20 cellular contexts compared by ENCODE assay signal in the genomic region with DNA sequence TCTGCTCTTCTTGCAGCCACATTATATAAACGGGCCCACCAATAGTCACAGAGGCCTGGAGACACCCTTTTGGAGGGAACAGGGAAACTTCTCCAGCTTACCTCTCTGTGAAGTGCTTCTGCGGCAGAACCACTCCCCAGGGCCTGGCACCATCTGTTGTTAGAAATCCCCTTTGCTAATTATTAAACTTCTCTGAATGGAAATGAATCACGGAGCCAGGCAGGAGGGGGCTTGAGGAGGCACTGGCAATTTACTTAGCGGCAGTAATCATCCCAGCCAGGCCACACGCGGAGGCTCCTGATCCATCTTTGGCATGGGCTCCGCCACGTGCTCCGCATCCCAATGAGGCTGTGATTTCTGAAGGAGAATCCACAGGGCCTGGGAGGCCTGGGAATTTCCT.
"Had no signal": no experiment of that assay in that cellular context is flagged by ENCODE, and none has a peak within 500 bp of the region (broad histone marks: within the 10 kb centered on the region; RNA-seq: fewer than 3 reads in every experiment).

No MANE protein-coding gene starts in this region.

- H3K4me1 Mint-ChIP-seq: activated CD4-positive, alpha-beta T cell treated with anti-CD3 and anti-CD28 coated beads for 36 hours; activated naive CD8-positive, alpha-beta T cell treated with anti-CD3 and anti-CD28 coated beads, Interleukin-2, amount 10 ng/mL, durations not matched to agents 7 days and 5 days; natural killer cell; stimulated activated naive B cell treated with anti-CD40 and anti-IgM and Interleukin-4, amounts not matched to agents 10 μg/mL and 1 μg/mL and 100 μg/mL, for 72 hours had no signal

- H3K4me3 ChIP-seq: esophagus squamous epithelium, left lung, prostate gland, right lobe of liver, spleen, transverse colon had no signal

- H3K9me3 Mint-ChIP-seq: activated CD8-positive, alpha-beta T cell treated with anti-CD3 and anti-CD28 coated beads for 36 hours; activated naive CD8-positive, alpha-beta T cell treated with anti-CD3 and anti-CD28 coated beads, Interleukin-2, amount 10 ng/mL, durations not matched to agents 7 days and 5 days; natural killer cell; stimulated activated naive B cell treated with anti-CD40 and anti-IgM and Interleukin-4, amounts not matched to agents 10 μg/mL and 1 μg/mL and 100 μg/mL, for 72 hours had no signal

- H3K36me3 ChIP-seq: esophagus squamous epithelium, left lung, prostate gland, right lobe of liver, spleen, transverse colon had no signal

- ATAC-seq: activated CD4-positive, alpha-beta T cell treated with anti-CD3 and anti-CD28 coated beads for 36 hours; activated CD8-positive, alpha-beta T cell treated with anti-CD3 and anti-CD28 coated beads for 36 hours; activated T-cell treated with anti-CD3 and anti-CD28 coated beads, Interleukin-2, amount 50 U/mL, for 72 hours; left lung; natural killer cell; right lobe of liver; stimulated activated naive B cell treated with anti-CD40 and anti-IgM and Interleukin-4, amounts not matched to agents 10 μg/mL and 1 μg/mL and 100 μg/mL, for 72 hours had no signal

- H3K36me3 Mint-ChIP-seq: activated naive CD8-positive, alpha-beta T cell treated with anti-CD3 and anti-CD28 coated beads, Interleukin-2, amount 10 ng/mL, durations not matched to agents 7 days and 5 days; natural killer cell; stimulated activated naive B cell treated with anti-CD40 and anti-IgM and Interleukin-4, amounts not matched to agents 10 μg/mL and 1 μg/mL and 100 μg/mL, for 72 hours had no signal

- H3K27me3 ChIP-seq: right lobe of liver, transverse colon had no signal

- H3K4me1 ChIP-seq: esophagus squamous epithelium, left lung, prostate gland, right lobe of liver, spleen, transverse colon had no signal

- H3K27ac ChIP-seq: esophagus squamous epithelium, left lung, prostate gland, right lobe of liver, spleen, transverse colon, VCaP had no signal

- H3K27me3 Mint-ChIP-seq: activated CD4-positive, alpha-beta T cell treated with anti-CD3 and anti-CD28 coated beads for 36 hours; activated CD8-positive, alpha-beta T cell treated with anti-CD3 and anti-CD28 coated beads for 36 hours; activated naive CD8-positive, alpha-beta T cell treated with anti-CD3 and anti-CD28 coated beads, Interleukin-2, amount 10 ng/mL, durations not matched to agents 7 days and 5 days had no signal

- DNase-seq: activated CD4-positive, alpha-beta T cell treated with anti-CD3 and anti-CD28 coated beads for 36 hours; activated CD8-positive, alpha-beta memory T cell treated with anti-CD3 and anti-CD28 coated beads, Interleukin-2, amount 50 U/mL, for 4 hours; activated CD8-positive, alpha-beta T cell treated with anti-CD3 and anti-CD28 coated beads for 36 hours; activated gamma-delta T cell treated with Interleukin-2 at 50 U/mL for 16 hours; activated naive CD8-positive, alpha-beta T cell treated with anti-CD3 and anti-CD28 coated beads, Interleukin-2, amount 10 ng/mL, durations not matched to agents 7 days and 5 days; activated T-cell treated with anti-CD3 and anti-CD28 coated beads, Interleukin-2, amount 50 U/mL, for 72 hours; aorta; esophagus squamous epithelium; foreskin fibroblast; head of caudate nucleus; natural killer cell; occipital lobe; right lobe of liver; spleen; stimulated activated CD4-positive, alpha-beta T cell treated with anti-CD3 and anti-CD28 coated beads, Interleukin-2, amount 100 ng/mL, for 24 hours; stimulated activated naive B cell treated with anti-CD40 and anti-IgM and Interleukin-4, amounts not matched to agents 10 μg/mL and 1 μg/mL and 100 μg/mL, for 72 hours; transverse colon had no signal

- H3K9me3 ChIP-seq: esophagus squamous epithelium, left lung, prostate gland, right lobe of liver, spleen, transverse colon had no signal

- H3K4me3 Mint-ChIP-seq: activated CD4-positive, alpha-beta T cell treated with anti-CD3 and anti-CD28 coated beads for 36 hours; activated CD8-positive, alpha-beta T cell treated with anti-CD3 and anti-CD28 coated beads for 36 hours; activated naive CD8-positive, alpha-beta T cell treated with anti-CD3 and anti-CD28 coated beads, Interleukin-2, amount 10 ng/mL, durations not matched to agents 7 days and 5 days; activated T-cell treated with anti-CD3 and anti-CD28 coated beads, Interleukin-2, amount 50 U/mL, for 72 hours; natural killer cell; stimulated activated naive B cell treated with anti-CD40 and anti-IgM and Interleukin-4, amounts not matched to agents 10 μg/mL and 1 μg/mL and 100 μg/mL, for 72 hours had no signal

- H3K27ac Mint-ChIP-seq: activated CD4-positive, alpha-beta T cell treated with anti-CD3 and anti-CD28 coated beads for 36 hours; activated CD8-positive, alpha-beta T cell treated with anti-CD3 and anti-CD28 coated beads for 36 hours; activated naive CD8-positive, alpha-beta T cell treated with anti-CD3 and anti-CD28 coated beads, Interleukin-2, amount 10 ng/mL, durations not matched to agents 7 days and 5 days; activated T-cell treated with anti-CD3 and anti-CD28 coated beads, Interleukin-2, amount 50 U/mL, for 72 hours; natural killer cell; stimulated activated naive B cell treated with anti-CD40 and anti-IgM and Interleukin-4, amounts not matched to agents 10 μg/mL and 1 μg/mL and 100 μg/mL, for 72 hours had no signal
